Comparison of ENCODE assay signal across 16 cellular contexts in genomic region chr13:78593652-78594494, GRCh38. TPM values are rescaled to one million over a fixed set of nuclear protein-coding genes. Genes with fewer than 3 reads are reported as not detected.
DNase-seq lines count a peak whose midpoint lies in the region; ATAC-seq and TF ChIP-seq lines count a peak whose summit lies in the region.
"Had no signal": no experiment of that assay in that cellular context is flagged by ENCODE, and none has a peak within 500 bp of the region (broad histone marks: within the 10 kb centered on the region; RNA-seq: fewer than 3 reads in every experiment).

No MANE protein-coding gene starts in this region.

- H3K18ac ChIP-seq in trophoblast cell (ENCODE audit: low read length) = no peak overlapping the region

- H2BK120ac ChIP-seq in trophoblast cell (ENCODE audit: insufficient read depth, low read length, poor library complexity) = no peak overlapping the region

- H3K9me3 ChIP-seq in trophoblast cell (ENCODE audit: insufficient read depth, low read depth, low read length) = no peaks in the 10 kb centered on the region
- H3K9me3 ChIP-seq in hepatocyte (ENCODE audit: low read depth) = no peaks in the 10 kb centered on the region
- H3K9me3 ChIP-seq: transverse colon had no signal

- H2AFZ ChIP-seq in GM23338 (0 out of 2 replicates have a peak overlapping the region, but pooled peaks have one; percentile 35), trophoblast cell (ENCODE audit: insufficient read depth, low read length, poor library complexity) (no peak overlapping the region), hepatocyte (no peak overlapping the region)

- H3K4me2 ChIP-seq in GM23338 (peak overlapping the region; percentile 85), trophoblast cell (ENCODE audit: low read length) (no peak overlapping the region), hepatocyte (no peak overlapping the region)
- H3K4me2 ChIP-seq: KMS-11 had no signal

- H3K9me3 Mint-ChIP-seq in GM23338 = 0 out of 3 replicates have a peak, but pooled peaks cover 4% of the 10 kb centered on the region

- peak; percentile 10 for ATAC-seq in GM23338
- no peak for ATAC-seq in sciatic nerve
- ATAC-seq: esophagus mucosa had no signal

- intact Hi-C loops in sciatic nerve (cut with DNase I) = no loop called here

- H3K9me2 ChIP-seq in GM23338 (ENCODE audit: insufficient read depth) (no peaks in the 10 kb centered on the region), hepatocyte (replicated peaks; ENCODE audit: insufficient read depth) (no peaks in the 10 kb centered on the region)

- H4K91ac ChIP-seq in trophoblast cell (ENCODE audit: low read depth, low read length) = no peak overlapping the region

- no peak overlapping the region for H3K9ac ChIP-seq in trophoblast cell (ENCODE audit: low read length)
- H3K9ac ChIP-seq: KMS-11 had no signal

- DNase-seq in NCI-H1436 (lab: John Stamatoyannopoulos, UW) (peak; percentile 13), NCI-H1436 treated with DMSO at 0.1 percent for 48 hours (lab: John Stamatoyannopoulos, UW) (no peak), GM23338 (ENCODE audit: low spot score) (peak; percentile 87), NCI-H526 treated with DMSO at 0.1 percent for 48 hours (lab: John Stamatoyannopoulos, UW) (peak; percentile 63), iPS-NIHi7 (ENCODE audit: extremely low spot score) (peak; percentile 24), trophoblast cell (no peak), hepatocyte (ENCODE audit: low spot score) (no peak), sciatic nerve (ENCODE audit: low spot score) (no peak)
- DNase-seq: activated CD4-positive, alpha-beta T cell treated with anti-CD3 and anti-CD28 coated beads, Interleukin-2, amount 50 U/mL, for 1 hour; activated naive CD4-positive, alpha-beta T cell treated with anti-CD3 and anti-CD28 coated beads for 36 hours; posterior cingulate gyrus; RPMI8226; transverse colon had no signal

- H2BK12ac ChIP-seq in trophoblast cell (ENCODE audit: low read length) = no peak overlapping the region

- H3K4me3 ChIP-seq in GM23338 (peak overlapping the region; percentile 57), trophoblast cell (ENCODE audit: low read depth, low read length) (no peak overlapping the region), hepatocyte (no peak overlapping the region)
- H3K4me3 ChIP-seq: transverse colon had no signal

- H3K23ac ChIP-seq in trophoblast cell (ENCODE audit: low read length) = no peak overlapping the region

- H3K14ac ChIP-seq in trophoblast cell (ENCODE audit: low read length) = no peak overlapping the region

- H3K79me2 ChIP-seq in GM23338 (replicated peaks; ENCODE audit: insufficient read depth) (no peaks in the 10 kb centered on the region), trophoblast cell (ENCODE audit: control insufficient read depth, insufficient read depth, low read length, poor library complexity) (no peaks in the 10 kb centered on the region), hepatocyte (no peaks in the 10 kb centered on the region)

- H3K27me3 ChIP-seq in GM23338 (ENCODE audit: insufficient read depth) (peaks cover 100% of the 10 kb centered on the region), trophoblast cell (ENCODE audit: insufficient read depth, low read length) (peaks cover 51% of the 10 kb centered on the region), hepatocyte (peaks cover 98% of the 10 kb centered on the region)

- H3K36me3 Mint-ChIP-seq in GM23338 (ENCODE audit: low read depth) = no peaks in the 10 kb centered on the region

- no peaks in the 10 kb centered on the region for H3K79me1 ChIP-seq in trophoblast cell (ENCODE audit: low read length)

- no peak overlapping the region for H2AK5ac ChIP-seq in trophoblast cell (ENCODE audit: low read length)

- peaks cover 9% of the 10 kb centered on the region; the same call in 1 of the 2 replicates for H3F3A ChIP-seq in GM23338 (replicated peaks; ENCODE audit: low read depth)

- peaks cover 86% of the 10 kb centered on the region for H3K27me3 Mint-ChIP-seq in GM23338 (ENCODE audit: insufficient read depth, low read depth, poor library complexity)

- no peak overlapping the region for H4K12ac ChIP-seq in trophoblast cell (ENCODE audit: low read depth, low read length)

- H2BK5ac ChIP-seq in trophoblast cell (ENCODE audit: low read depth, low read length, poor library complexity) = no peak overlapping the region

- no peak overlapping the region for H4K8ac ChIP-seq in trophoblast cell (ENCODE audit: low read depth, low read length)

- no peak overlapping the region for H3K27ac Mint-ChIP-seq in GM23338
- H3K27ac Mint-ChIP-seq: activated naive CD4-positive, alpha-beta T cell treated with anti-CD3 and anti-CD28 coated beads for 36 hours had no signal

- H3K27ac ChIP-seq in GM23338 (ENCODE audit: low read depth) (no peak overlapping the region), trophoblast cell (ENCODE audit: low read depth, low read length) (no peak overlapping the region), hepatocyte (no peak overlapping the region)
- H3K27ac ChIP-seq: KMS-11, transverse colon had no signal

- TF ChIP-seq CTCF in GM23338 (conservative IDR thresholded peaks at IDR 0.05; ENCODE audit: low read depth in 2 of 2) (no peak), hepatocyte (IDR thresholded peaks at IDR 0.05; ENCODE audit: poor library complexity) (no peak)

- H4K20me1 ChIP-seq in GM23338 (replicated peaks; ENCODE audit: insufficient read depth) (no peaks in the 10 kb centered on the region; the same call in 1 of the 2 replicates), hepatocyte (ENCODE audit: insufficient read depth, poor library complexity, severe bottlenecking) (no peaks in the 10 kb centered on the region)

- peaks cover 42% of the 10 kb centered on the region for H3K4me1 Mint-ChIP-seq in GM23338

- H3K36me3 ChIP-seq in GM23338 (ENCODE audit: insufficient read depth) = no peaks in the 10 kb centered on the region
- no peaks in the 10 kb centered on the region for H3K36me3 ChIP-seq in trophoblast cell (ENCODE audit: control insufficient read depth in 1 of 2, insufficient read depth in 2 of 2, low read length in 2 of 2)
- no peaks in the 10 kb centered on the region for H3K36me3 ChIP-seq in hepatocyte (replicated peaks; ENCODE audit: insufficient read depth, low read depth)
- H3K36me3 ChIP-seq: transverse colon had no signal

- H3K4me1 ChIP-seq in GM23338 (ENCODE audit: insufficient read depth) (peaks cover 69% of the 10 kb centered on the region), trophoblast cell (ENCODE audit: control insufficient read depth in 1 of 2, insufficient read depth in 2 of 2, low read length in 2 of 2) (peaks cover 0 to 2% of the 10 kb centered on the region in 2 experiments), hepatocyte (ENCODE audit: insufficient read depth) (peaks cover 17% of the 10 kb centered on the region)

- WGBS in trophoblast cell (ENCODE audit: extremely low coverage, insufficient coverage, insufficient read length) = no CpG with 5 or more reads among the region's 31 CpGs
- 3% methylated on average over 31 of the region's 31 CpGs for WGBS in hepatocyte (ENCODE audit: low lambda C conversion rate, missing lambda C conversion rate)

- H3K4ac ChIP-seq in trophoblast cell (ENCODE audit: low read depth, low read length) = no peak overlapping the region

- peak overlapping the region; percentile 68 for H3K4me3 Mint-ChIP-seq in GM23338
- H3K4me3 Mint-ChIP-seq: activated naive CD4-positive, alpha-beta T cell treated with anti-CD3 and anti-CD28 coated beads for 36 hours; T-helper 1 cell treated with Interleukin-12 subunit alpha and Interleukin-12 subunit beta and Interleukin-4 antibody, amounts not matched to agents 30 μg/mL and 1 μg/mL, for 36 hours had no signal

TF ChIP-seq in GM23338, 12 proteins besides CTCF, POLR2A, EP300 and RAD21:
- peak; percentile 76 for TF ChIP-seq EZH2 (IDR thresholded peaks at IDR 0.05; ENCODE audit: low read depth, unreplicated experiment)
- TF ChIP-seq NANOG (IDR thresholded peaks at IDR 0.05; ENCODE audit: borderline replicate concordance) = no peak
- 0 out of 2 replicates have a peak, but pooled peaks have one; percentile 20 for TF ChIP-seq POLR2AphosphoS5 (IDR thresholded peaks at IDR 0.05; ENCODE audit: low read depth)

RNA-seq across cellular contexts. Expression of gene POU4F1, which starts 9.5 kb away (rescaled TPM):
- total RNA-seq in GM23338 (2014; rRNA removed; shearing (Covaris generic)) = 0.03 TPM in 1 of 2 replicates, not detected in the other
- polyA plus RNA-seq in GM23338 (2016; fragmentation: Nextera tagmentation; extraction: Ambion mirVana) = 0.05 and 0.14 TPM in 2 replicates
- 0.07 and 0.08 TPM in 2 replicates for polyA plus RNA-seq in trophoblast cell (2013)
- 0.17 and 0.24 TPM in 2 replicates for total RNA-seq in hepatocyte
- polyA plus RNA-seq in hepatocyte = 0.16 TPM in 1 of 2 replicates, not detected in the other
- not detected for total RNA-seq in sciatic nerve
- total RNA-seq: transverse colon had no signal

Comparison
In these comparisons a context has a peak if more than half of its experiments do, and no peak if none do; other contexts are left out.
1. DNase-seq: peak in NCI-H1436 (single experiment), GM23338 (single experiment), NCI-H526 treated with DMSO at 0.1 percent for 48 hours (single experiment) and iPS-NIHi7 (single experiment); none in NCI-H1436 treated with DMSO at 0.1 percent for 48 hours (single experiment), trophoblast cell (0 of 2), hepatocyte (single experiment) and sciatic nerve (single experiment).